ENCODE assay signal across 27 cellular contexts in genomic region chr7:158497627-158498026, GRCh38.
"Had no signal": no experiment of that assay in that cellular context is flagged by ENCODE, and none has a peak within 500 bp of the region (broad histone marks: within the 10 kb centered on the region; RNA-seq: fewer than 3 reads in every experiment).

No MANE protein-coding gene starts in this region.

- H3K4me3 Mint-ChIP-seq: effector memory CD8-positive, alpha-beta T cell; memory B cell; natural killer cell treated with Interleukin-12 subunit alpha and Interleukin-12 subunit beta and Interleukin-15 and Interleukin-18, amount 100 ng/mL, for 72 hours; neural crest cell; stimulated activated effector memory CD8-positive, alpha-beta T cell treated with anti-CD3 and anti-CD28 coated beads, Interleukin-12 subunit alpha, Interleukin-12 subunit beta, amount 100 ng/mL, for 72 hours had no signal

- H3K9me3 ChIP-seq: gastrocnemius medialis, mucosa of descending colon, prostate gland, right atrium auricular region, sigmoid colon, stomach, testis, tibial nerve, upper lobe of left lung had no signal

- H3K27ac Mint-ChIP-seq: effector memory CD8-positive, alpha-beta T cell; memory B cell; naive B cell; natural killer cell treated with Interleukin-12 subunit alpha and Interleukin-12 subunit beta and Interleukin-15 and Interleukin-18, amount 100 ng/mL, for 72 hours; stimulated activated effector memory CD8-positive, alpha-beta T cell treated with anti-CD3 and anti-CD28 coated beads, Interleukin-12 subunit alpha, Interleukin-12 subunit beta, amount 100 ng/mL, for 72 hours had no signal

- H3K9me3 Mint-ChIP-seq: effector memory CD8-positive, alpha-beta T cell; memory B cell; natural killer cell treated with Interleukin-12 subunit alpha and Interleukin-12 subunit beta and Interleukin-15 and Interleukin-18, amount 100 ng/mL, for 72 hours; neural crest cell; stimulated activated effector memory CD8-positive, alpha-beta T cell treated with anti-CD3 and anti-CD28 coated beads, Interleukin-12 subunit alpha, Interleukin-12 subunit beta, amount 100 ng/mL, for 72 hours had no signal

- H3K27ac ChIP-seq: coronary artery, epithelial cell of prostate, gastrocnemius medialis, prostate gland, right atrium auricular region, sigmoid colon, stomach, testis, tibial nerve, upper lobe of left lung had no signal

- H3K36me3 ChIP-seq: gastrocnemius medialis, prostate gland, right atrium auricular region, sigmoid colon, stomach, tibial nerve, upper lobe of left lung had no signal

- DNase-seq: dermis blood vessel endothelial cell; effector memory CD8-positive, alpha-beta T cell; foreskin fibroblast; gastrocnemius medialis; head of caudate nucleus; kidney; mucosa of descending colon; naive B cell; nucleus accumbens; sigmoid colon; stimulated activated CD4-positive, alpha-beta T cell treated with anti-CD3 and anti-CD28 coated beads, Interleukin-2, amount 100 ng/mL, for 24 hours; stimulated activated CD4-positive, alpha-beta T cell treated with anti-CD3 and anti-CD28 coated beads, Interleukin-4, amount 100 ng/mL, for 24 hours; stimulated activated naive CD4-positive, alpha-beta T cell treated with Interleukin-2 at 50 U/mL for 16 hours; stomach; testis; upper lobe of left lung had no signal

- H3K27me3 ChIP-seq: right atrium auricular region, testis, upper lobe of left lung had no signal

- H3K4me1 ChIP-seq: gastrocnemius medialis, prostate gland, right atrium auricular region, testis, upper lobe of left lung had no signal

- H3K36me3 Mint-ChIP-seq: memory B cell; naive B cell; natural killer cell treated with Interleukin-12 subunit alpha and Interleukin-12 subunit beta and Interleukin-15 and Interleukin-18, amount 100 ng/mL, for 72 hours; stimulated activated effector memory CD8-positive, alpha-beta T cell treated with anti-CD3 and anti-CD28 coated beads, Interleukin-12 subunit alpha, Interleukin-12 subunit beta, amount 100 ng/mL, for 72 hours had no signal

- H3K4me3 ChIP-seq: coronary artery, gastrocnemius medialis, lung, mucosa of descending colon, prostate gland, right atrium auricular region, sigmoid colon, stomach, testis, tibial nerve, upper lobe of left lung had no signal

- FAIRE-seq: kidney, urothelium cell line had no signal
